8 cellular contexts compared by ENCODE assay signal in the genomic region with DNA sequence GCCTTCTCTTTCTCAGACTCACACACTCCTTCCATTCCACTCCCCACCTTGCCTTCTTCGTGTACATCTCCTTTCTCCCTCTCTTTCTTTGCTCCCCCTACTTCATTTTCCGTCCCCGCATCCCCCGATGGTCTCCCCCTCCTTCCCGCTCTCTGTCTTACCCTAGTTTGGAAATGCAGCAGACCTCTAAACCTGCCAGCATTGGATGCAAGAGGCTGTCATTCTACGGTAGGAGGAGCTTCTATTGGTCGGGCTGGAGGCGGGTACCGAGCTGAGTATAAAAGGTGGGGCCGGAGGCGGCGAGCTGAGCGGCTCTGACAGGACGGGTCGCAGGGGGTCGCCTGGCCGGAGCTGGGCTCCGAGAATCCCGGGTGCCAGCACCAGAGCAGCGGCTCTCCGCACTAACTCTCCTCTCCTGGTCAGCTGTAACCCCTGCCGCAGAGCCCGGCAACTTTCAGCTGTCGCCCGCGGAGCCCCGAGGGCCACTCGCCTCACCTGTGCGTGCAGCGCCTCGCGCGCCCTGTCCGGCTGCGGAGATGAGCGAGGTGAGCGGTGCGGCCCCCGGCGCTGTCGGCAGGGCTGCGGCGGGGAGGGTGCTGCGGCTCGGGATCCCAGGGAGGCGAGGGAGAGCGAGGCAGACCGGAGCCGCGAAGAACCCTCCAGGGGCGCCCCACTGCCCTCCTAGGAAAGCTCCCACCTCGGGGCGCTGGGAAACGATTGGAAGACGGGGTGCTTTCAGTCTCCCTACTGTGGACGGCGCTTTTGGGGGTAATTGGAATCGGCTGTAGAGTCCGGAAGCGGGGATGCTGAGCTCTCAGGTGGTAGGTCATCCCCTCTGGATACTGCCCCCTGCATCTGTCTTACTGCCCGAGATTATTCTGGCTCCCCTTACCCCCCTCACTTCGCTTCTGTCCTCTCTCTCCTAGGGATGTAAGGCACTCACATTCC. TPM values are rescaled to one million over a fixed set of nuclear protein-coding genes. Genes with fewer than 3 reads are reported as not detected.
DNase-seq lines count a peak whose midpoint lies in the region; ATAC-seq, FAIRE-seq and TF ChIP-seq lines count a peak whose summit lies in the region.

A gene (plus strand): TSS at position 307 of the 948 bp plus-strand sequence. CDS start 230 bp downstream, at position 537.

- peaks cover 10% of the 10 kb centered on the region for H3K36me3 Mint-ChIP-seq in activated CD8-positive, alpha-beta T cell treated with anti-CD3 and anti-CD28 coated beads, Interleukin-2, amount 10 ng/mL, durations not matched to agents 7 days and 5 days (ENCODE audit: low read depth)

- no peaks in the 10 kb centered on the region for H3K4me1 ChIP-seq in mucosa of descending colon (ENCODE audit: low read depth)

- no peak for TF ChIP-seq CTCF in epithelial cell of proximal tubule (conservative IDR thresholded peaks at IDR 0.05; ENCODE audit: low read depth, low read length)
- no peak for TF ChIP-seq CTCF in mucosa of descending colon (IDR thresholded peaks at IDR 0.05)

- peak within 1 kb of the TSS; percentile 53 for H3K4me3 ChIP-seq in epithelial cell of proximal tubule (ENCODE audit: low read depth, low read length)
- no peak within 1 kb of the TSS for H3K4me3 ChIP-seq in mucosa of descending colon

- DNase-seq in GM18507 (ENCODE audit: extremely low spot score, insufficient read length, low read depth) (peak; percentile 43), NCI-H1436 treated with DMSO at 0.1 percent for 48 hours (lab: John Stamatoyannopoulos, UW) (peak; percentile 38), epithelial cell of proximal tubule (ENCODE audit: low read depth) (no peak), mucosa of descending colon (peak; percentile 47 to 58 (median 49))
- DNase-seq in activated CD8-positive, alpha-beta T cell treated with anti-CD3 and anti-CD28 coated beads, Interleukin-2, amount 10 ng/mL, durations not matched to agents 7 days and 5 days = peak; percentile 59
- DNase-seq in stimulated activated CD8-positive, alpha-beta memory T cell treated with anti-CD3 and anti-CD28 coated beads, Interleukin-4, amount 100 ng/mL, for 48 hours = peak; percentile 65

- CTCF ChIA-PET in activated CD8-positive, alpha-beta T cell treated with anti-CD3 and anti-CD28 coated beads, Interleukin-2, amount 10 ng/mL, durations not matched to agents 7 days and 5 days (lab: Charles Lee) = interaction anchor here (0.7 to 1.7 kb wide), 4 partner anchors 10 to 1084 kb away, joined by 3 to 6 read pairs (median 4); a partner anchor contains a TSS

- peak; percentile 35 for FAIRE-seq in GM18507 (lab: Jason Lieb, UNC)

- intact Hi-C loops in mucosa of descending colon (cut with DNase I, micrococcal nuclease) = no loop called here

- H3K9me3 ChIP-seq in mucosa of descending colon = peaks cover 9% of the 10 kb centered on the region

- H3K36me3 ChIP-seq in mucosa of descending colon (ENCODE audit: low read depth) = no peaks in the 10 kb centered on the region

- peak within 1 kb of the TSS; percentile 50 for H3K4me3 Mint-ChIP-seq in activated CD8-positive, alpha-beta T cell treated with anti-CD3 and anti-CD28 coated beads, Interleukin-2, amount 10 ng/mL, durations not matched to agents 7 days and 5 days

- POLR2A ChIA-PET in activated CD8-positive, alpha-beta T cell treated with anti-CD3 and anti-CD28 coated beads, Interleukin-2, amount 10 ng/mL, durations not matched to agents 7 days and 5 days (lab: Charles Lee) = no interaction called here

- no peak within 1 kb of the TSS for H3K27ac Mint-ChIP-seq in activated CD8-positive, alpha-beta T cell treated with anti-CD3 and anti-CD28 coated beads, Interleukin-2, amount 10 ng/mL, durations not matched to agents 7 days and 5 days

- peaks cover 54% of the 10 kb centered on the region for H3K27me3 Mint-ChIP-seq in activated CD8-positive, alpha-beta T cell treated with anti-CD3 and anti-CD28 coated beads, Interleukin-2, amount 10 ng/mL, durations not matched to agents 7 days and 5 days (ENCODE audit: low read depth)

- H3K4me1 Mint-ChIP-seq in activated CD8-positive, alpha-beta T cell treated with anti-CD3 and anti-CD28 coated beads, Interleukin-2, amount 10 ng/mL, durations not matched to agents 7 days and 5 days (ENCODE audit: low read depth) = peaks cover 14% of the 10 kb centered on the region

- H3K9me3 Mint-ChIP-seq in activated CD8-positive, alpha-beta T cell treated with anti-CD3 and anti-CD28 coated beads, Interleukin-2, amount 10 ng/mL, durations not matched to agents 7 days and 5 days (ENCODE audit: insufficient read depth) = peaks cover 9% of the 10 kb centered on the region

- peak; percentile 95 for ATAC-seq in activated CD8-positive, alpha-beta T cell treated with anti-CD3 and anti-CD28 coated beads, Interleukin-2, amount 10 ng/mL, durations not matched to agents 7 days and 5 days
- peak; percentile 83 for ATAC-seq in mucosa of descending colon
- no peak for ATAC-seq in HG03095 (IDR thresholded peaks at IDR 0.05; ENCODE audit: unreplicated experiment)
- ATAC-seq in HG02840 (IDR thresholded peaks at IDR 0.05; ENCODE audit: low FRiP score, unreplicated experiment) = no peak

RNA-seq across cellular contexts. Expression of the gene that starts here (rescaled TPM):
- under 1 TPM; 0.34 to 0.40 TPM for total RNA-seq in activated CD8-positive, alpha-beta T cell treated with anti-CD3 and anti-CD28 coated beads, Interleukin-2, amount 10 ng/mL, durations not matched to agents 7 days and 5 days
- total RNA-seq in epithelial cell of proximal tubule (0.35 TPM in 1 of 2 replicates, not detected in the other), mucosa of descending colon (10 to 100 TPM in 1 of 3 donors, 1 to 10 TPM in 1, under 1 TPM in 1; 0.41 to 12.2 (median 1.6) TPM)

Comparison
In these comparisons a context has a peak if more than half of its experiments do, and no peak if none do; other contexts are left out.
1. Peak in DNase-seq and ATAC-seq in activated CD8-positive, alpha-beta T cell treated with anti-CD3 and anti-CD28 coated beads, Interleukin-2, amount 10 ng/mL, durations not matched to agents 7 days and 5 days; RNA of the gene not detected or under 1 TPM.